Comparison of ENCODE assay signal across 21 cellular contexts in the genomic region with DNA sequence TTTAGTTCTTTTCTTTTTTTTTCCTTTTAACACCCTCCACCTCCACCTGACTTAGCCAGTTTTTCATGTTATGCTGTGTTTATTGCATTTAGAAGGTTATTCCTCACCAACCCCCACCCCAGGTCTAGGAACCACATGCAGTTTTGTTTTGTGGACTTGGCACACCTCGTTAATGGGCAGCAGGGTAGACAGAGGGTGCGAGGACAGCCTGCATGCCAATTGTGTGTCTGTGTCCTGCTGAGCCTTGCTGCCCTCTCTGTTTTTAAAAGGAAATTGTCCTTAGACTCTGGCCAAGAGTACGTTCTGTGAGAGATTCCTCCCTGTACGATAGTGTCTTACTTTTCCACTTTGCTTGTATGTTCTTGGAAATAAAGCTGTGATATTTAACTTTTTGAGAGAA. TPM values are rescaled to one million over a fixed set of nuclear protein-coding genes. Genes with fewer than 3 reads are reported as not detected.
DNase-seq lines count a peak whose midpoint lies in the region; ATAC-seq and TF ChIP-seq lines count a peak whose summit lies in the region.
"Had no signal": no experiment of that assay in that cellular context is flagged by ENCODE, and none has a peak within 500 bp of the region (broad histone marks: within the 10 kb centered on the region; RNA-seq: fewer than 3 reads in every experiment).

No MANE protein-coding gene starts in this region.

- no peaks in the 10 kb centered on the region for H4K20me1 ChIP-seq in mammary epithelial cell (ENCODE audit: insufficient read depth, low read length)

- intact Hi-C loops in breast epithelium (cut with DNase I; ENCODE audit: low total_unique reads) (no loop called here), mammary epithelial cell (cut with micrococcal nuclease) (no loop called here), ascending aorta (cut with DNase I) (no loop called here)

- peak overlapping the region in 2 of 3 donors; percentile 10 to 39 for H3K4me3 ChIP-seq in breast epithelium
- H3K4me3 ChIP-seq in mammary epithelial cell (replicated peaks in 1 of 3; ENCODE audit: insufficient read depth in 1 of 3, low read depth in 2 of 3, low read length in 3 of 3), result no peak overlapping the region
- H3K4me3 ChIP-seq in ascending aorta, result peak overlapping the region; percentile 17 to 36
- peak overlapping the region; percentile 11 for H3K4me3 ChIP-seq in thoracic aorta
- H3K4me3 ChIP-seq in tibial nerve, result peak overlapping the region in 1 of 4 donors; percentile 26
- no peak overlapping the region for H3K4me3 ChIP-seq in endodermal cell (ENCODE audit: low read length)
- H3K4me3 ChIP-seq: gastrocnemius medialis, lung, SJSA1, stomach had no signal

- H3K27ac ChIP-seq in breast epithelium, result no peak overlapping the region
- no peak overlapping the region for H3K27ac ChIP-seq in mammary epithelial cell (ENCODE audit: insufficient read depth, low read depth, low read length)
- no peak overlapping the region for H3K27ac ChIP-seq in ascending aorta
- H3K27ac ChIP-seq in thoracic aorta, result no peak overlapping the region
- H3K27ac ChIP-seq in tibial nerve, result peak overlapping the region in 1 of 4 donors; percentile 44
- H3K27ac ChIP-seq in endodermal cell (ENCODE audit: low read depth, low read length), result no peak overlapping the region
- H3K27ac ChIP-seq: gastrocnemius medialis, neutrophil, SJSA1, stomach had no signal

- no peaks in the 10 kb centered on the region for H3K9me3 ChIP-seq in breast epithelium
- no peaks in the 10 kb centered on the region for H3K9me3 ChIP-seq in mammary epithelial cell (replicated peaks; ENCODE audit: insufficient read depth, low read length)
- H3K9me3 ChIP-seq in ascending aorta, result no peaks in the 10 kb centered on the region
- no peaks in the 10 kb centered on the region for H3K9me3 ChIP-seq in thoracic aorta
- no peaks in the 10 kb centered on the region for H3K9me3 ChIP-seq in tibial nerve
- no peaks in the 10 kb centered on the region for H3K9me3 ChIP-seq in endodermal cell (ENCODE audit: control insufficient read depth, low read length)
- H3K9me3 ChIP-seq: BE2C, gastrocnemius medialis, neutrophil, SJSA1, stomach had no signal

- no peak for ATAC-seq in thoracic aorta (ENCODE audit: insufficient number of reproducible peaks, low FRiP score, low read depth)
- ATAC-seq in GM19452 (IDR thresholded peaks at IDR 0.05; ENCODE audit: unreplicated experiment), result no peak
- ATAC-seq: gastrocnemius medialis, HCT116 had no signal

- peaks cover 0 to 40% of the 10 kb centered on the region in 2 donors for H3K4me1 ChIP-seq in breast epithelium
- peaks cover 60% of the 10 kb centered on the region for H3K4me1 ChIP-seq in mammary epithelial cell (ENCODE audit: insufficient read depth, low read length)
- H3K4me1 ChIP-seq in ascending aorta, result peaks cover 13 to 39% of the 10 kb centered on the region in 2 donors
- peaks cover 51 to 70% of the 10 kb centered on the region in 2 donors for H3K4me1 ChIP-seq in thoracic aorta (ENCODE audit: control insufficient read depth in 1 of 2, low read depth in 2 of 2)
- peaks cover 3 to 100% (median 70%) of the 10 kb centered on the region in 4 donors for H3K4me1 ChIP-seq in tibial nerve
- no peaks in the 10 kb centered on the region for H3K4me1 ChIP-seq in endodermal cell (ENCODE audit: control insufficient read depth, insufficient read depth, low read length)
- H3K4me1 ChIP-seq: SJSA1 had no signal

- H3K79me2 ChIP-seq in mammary epithelial cell (ENCODE audit: insufficient read depth, low read length), result peaks cover 95% of the 10 kb centered on the region

- H3K27ac Mint-ChIP-seq in immature natural killer cell (peak overlapping the region in 5 of 6 donors; percentile 14 to 43 (median 36)), endodermal cell (no peak overlapping the region)
- H3K27ac Mint-ChIP-seq: activated naive CD8-positive, alpha-beta T cell treated with anti-CD3 and anti-CD28 coated beads, Interleukin-2, amount 10 ng/mL, durations not matched to agents 7 days and 5 days had no signal

- no TSS peak for BruUV-seq in mammary epithelial cell (replicated peaks; lab: Mats Ljungman, UMichigan)

- CTCF ChIA-PET in mammary epithelial cell (lab: Charles Lee; ENCODE audit: low non-redundant PET), result no interaction called here

- TF ChIP-seq CTCF in breast epithelium (IDR thresholded peaks at IDR 0.05) (no peak), mammary epithelial cell (conservative IDR thresholded peaks at IDR 0.05 in 1 of 2, IDR thresholded peaks at IDR 0.05 in 1 of 2; ENCODE audit: extremely low read depth in 1 of 2, insufficient read depth in 1 of 2, low read depth in 1 of 2, low read length in 2 of 2) (no peak), ascending aorta (IDR thresholded peaks at IDR 0.05) (no peak), thoracic aorta (IDR thresholded peaks at IDR 0.05) (no peak), tibial nerve (IDR thresholded peaks at IDR 0.05) (no peak), endodermal cell (conservative IDR thresholded peaks at IDR 0.05) (no peak)

- H3K27me3 ChIP-seq in breast epithelium (no peaks in the 10 kb centered on the region), mammary epithelial cell (ENCODE audit: insufficient read depth, low read length) (no peaks in the 10 kb centered on the region), ascending aorta (no peaks in the 10 kb centered on the region), thoracic aorta (replicated peaks; ENCODE audit: insufficient read depth) (no peaks in the 10 kb centered on the region), tibial nerve (no peaks in the 10 kb centered on the region), endodermal cell (ENCODE audit: control insufficient read depth, insufficient read depth, low read length, poor library complexity, severe bottlenecking) (no peaks in the 10 kb centered on the region)
- H3K27me3 ChIP-seq: BE2C, gastrocnemius medialis, neutrophil, SJSA1, stomach had no signal

- H3K27me3 Mint-ChIP-seq in immature natural killer cell (ENCODE audit: low read depth in 3 of 3) (peaks cover 0 to 6% (median 3%) of the 10 kb centered on the region in 3 donors), endodermal cell (ENCODE audit: insufficient read depth) (no peaks in the 10 kb centered on the region)
- H3K27me3 Mint-ChIP-seq: activated naive CD8-positive, alpha-beta T cell treated with anti-CD3 and anti-CD28 coated beads, Interleukin-2, amount 10 ng/mL, durations not matched to agents 7 days and 5 days had no signal

- TF ChIP-seq EP300 in tibial nerve (IDR thresholded peaks at IDR 0.05), result no peak

- dilution Hi-C loops in mammary epithelial cell (cut with HindIII; ENCODE audit: low sequenced_read_pairs), result no loop called here

- peaks cover 3 to 16% (median 5%) of the 10 kb centered on the region in 3 donors for H3K36me3 Mint-ChIP-seq in immature natural killer cell
- H3K36me3 Mint-ChIP-seq in endodermal cell (ENCODE audit: low read depth), result peaks cover 20% of the 10 kb centered on the region

- no peak for TF ChIP-seq POLR2A in breast epithelium (IDR thresholded peaks at IDR 0.05)
- no peak for TF ChIP-seq POLR2A in tibial nerve (IDR thresholded peaks at IDR 0.05)

- H3K9me3 Mint-ChIP-seq in immature natural killer cell (no peaks in the 10 kb centered on the region), endodermal cell (no peaks in the 10 kb centered on the region)
- H3K9me3 Mint-ChIP-seq: activated naive CD8-positive, alpha-beta T cell treated with anti-CD3 and anti-CD28 coated beads, Interleukin-2, amount 10 ng/mL, durations not matched to agents 7 days and 5 days had no signal

- H3K4me2 ChIP-seq in mammary epithelial cell (ENCODE audit: insufficient read depth, low read depth, low read length), result no peak overlapping the region

- in situ Hi-C loops in mammary epithelial cell (cut with MboI; ENCODE audit: low sequenced_read_pairs in 2 of 2), result no loop called here

- H3K4me1 Mint-ChIP-seq in immature natural killer cell, result peaks cover 88 to 99% of the 10 kb centered on the region in 2 donors
- peaks cover 35% of the 10 kb centered on the region for H3K4me1 Mint-ChIP-seq in endodermal cell

- WGBS in mammary epithelial cell (ENCODE audit: low coverage, missing lambda C conversion rate), result 16% methylated on average over 4 of the region's 4 CpGs
- 26 to 46% methylated on average over 4 of the region's 4 CpGs for WGBS in tibial nerve, 2 donors
- 87 to 92% methylated on average over 3 to 4 of the region's 4 CpGs for WGBS in endodermal cell (ENCODE audit: insufficient coverage in 1 of 2, insufficient read length in 1 of 2), 2 experiments

- no peak for DNase-seq in breast epithelium (ENCODE audit: low spot score in 2 of 2)
- DNase-seq in mammary epithelial cell, result no peak
- no peak for DNase-seq in ascending aorta (ENCODE audit: low spot score in 2 of 2)
- DNase-seq in immature natural killer cell, result no peak
- DNase-seq in thoracic aorta (ENCODE audit: low spot score), result no peak
- DNase-seq in tibial nerve (ENCODE audit: low spot score in 2 of 2), result no peak
- no peak for DNase-seq in endodermal cell
- DNase-seq: activated CD4-positive, alpha-beta T cell treated with anti-CD3 and anti-CD28 coated beads for 1 hour; activated naive CD8-positive, alpha-beta T cell treated with anti-CD3 and anti-CD28 coated beads, Interleukin-2, amount 10 ng/mL, durations not matched to agents 7 days and 5 days; BE2C; gastrocnemius medialis; NCI-H1105 treated with DMSO at 0.1 percent for 48 hours; NCI-H226; NCI-H748 treated with DMSO at 0.1 percent for 48 hours; stimulated activated CD8-positive, alpha-beta memory T cell treated with anti-CD3 and anti-CD28 coated beads, Interleukin-4, amount 100 ng/mL, for 48 hours; stomach had no signal

- H3K36me3 ChIP-seq in breast epithelium, result peaks cover 4% of the 10 kb centered on the region
- H3K36me3 ChIP-seq in mammary epithelial cell (ENCODE audit: insufficient read depth, low read length), result peaks cover 19% of the 10 kb centered on the region
- peaks cover 21 to 44% of the 10 kb centered on the region in 2 donors for H3K36me3 ChIP-seq in ascending aorta
- peaks cover 9% of the 10 kb centered on the region for H3K36me3 ChIP-seq in thoracic aorta
- H3K36me3 ChIP-seq in tibial nerve, result peaks cover 5 to 44% (median 6%) of the 10 kb centered on the region in 3 donors
- H3K36me3 ChIP-seq in endodermal cell (ENCODE audit: control insufficient read depth, insufficient read depth, low read length), result peaks cover 31% of the 10 kb centered on the region

- H3K9ac ChIP-seq in mammary epithelial cell (ENCODE audit: insufficient read depth, low read length) (no peak overlapping the region), endodermal cell (ENCODE audit: extremely low read depth, low read length, poor library complexity, severe bottlenecking) (no peak overlapping the region)

- H3K4me3 Mint-ChIP-seq in immature natural killer cell, result peak overlapping the region in 1 of 5 donors; percentile 33
- H3K4me3 Mint-ChIP-seq in endodermal cell, result no peak overlapping the region
- H3K4me3 Mint-ChIP-seq: activated naive CD8-positive, alpha-beta T cell treated with anti-CD3 and anti-CD28 coated beads, Interleukin-2, amount 10 ng/mL, durations not matched to agents 7 days and 5 days had no signal

- no peak overlapping the region for H2AFZ ChIP-seq in mammary epithelial cell (ENCODE audit: low read depth, low read length)

RNA-seq across cellular contexts. Expression of a gene that starts 13.9 kb away (rescaled TPM):
- total RNA-seq in breast epithelium (100 to 1,000 TPM; 193 to 429 (median 275) TPM), mammary epithelial cell (100 to 1,000 TPM in 1 of 2 donors, 10 to 100 TPM in 1; 74.3 to 195 TPM), ascending aorta (89.3 TPM), thoracic aorta (10 to 100 TPM; 81.8 to 91.5 TPM), tibial nerve (100 to 1,000 TPM; 166 to 621 (median 433) TPM), endodermal cell (10 to 100 TPM; 29.8 to 30.2 TPM)
- polyA plus RNA-seq in mammary epithelial cell (11.1 TPM), immature natural killer cell (10 to 100 TPM; 62.7 to 80.0 (median 66.8) TPM)
- 96.6 TPM for polyA minus RNA-seq in mammary epithelial cell
- polyA plus RNA-seq in endodermal cell (2013, experiment 1 of 2), result 29.8 TPM
- polyA plus RNA-seq in endodermal cell (2013, experiment 2 of 2), result 31.2 TPM

Comparison
In these comparisons a context has a peak if more than half of its experiments do, and no peak if none do; other contexts are left out.
1. H3K4me3 ChIP-seq: peak in breast epithelium (2 of 3), ascending aorta (2 of 2) and thoracic aorta (single experiment); none in mammary epithelial cell (0 of 3) and endodermal cell (single experiment).